1 cellular context compared by ENCODE assay signal in genomic region chr4:9765091-9765490, GRCh38.
TF ChIP-seq lines count a peak whose summit lies in the region.

No MANE protein-coding gene starts in this region.

TF ChIP-seq in GM23338, 12 proteins besides CTCF, POLR2A, EP300 and RAD21 (continued from another document):
- no peak for TF ChIP-seq REST (IDR thresholded peaks at IDR 0.05; ENCODE audit: unreplicated experiment)
